8 cellular contexts compared by ENCODE assay signal in the genomic region with DNA sequence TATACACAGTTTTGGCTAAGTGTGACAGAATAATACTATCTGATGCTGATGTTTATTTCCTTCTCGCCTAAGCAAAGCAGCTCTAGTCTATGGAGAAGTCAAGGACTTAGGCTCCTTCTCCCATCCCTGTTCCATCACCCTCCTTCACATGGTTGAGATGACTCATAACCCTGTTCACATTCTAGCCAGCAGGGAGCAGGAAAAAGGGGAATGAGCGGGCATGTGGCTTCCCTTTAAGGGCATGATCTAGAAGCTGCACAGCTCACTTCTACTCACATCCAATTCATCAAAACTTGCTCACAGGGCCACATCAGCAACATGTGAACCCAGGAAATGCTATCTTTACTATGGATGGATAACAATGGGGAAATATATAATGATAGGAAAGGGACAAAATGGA. TPM values are rescaled to one million over a fixed set of nuclear protein-coding genes. Genes with fewer than 3 reads are reported as not detected.
DNase-seq lines count a peak whose midpoint lies in the region; ATAC-seq and TF ChIP-seq lines count a peak whose summit lies in the region.

No MANE protein-coding gene starts in this region.

- ATAC-seq in GM18870 (IDR thresholded peaks at IDR 0.05; ENCODE audit: unreplicated experiment) (no peak), HG03439 (IDR thresholded peaks at IDR 0.05; ENCODE audit: unreplicated experiment) (no peak), HG02938 (IDR thresholded peaks at IDR 0.05; ENCODE audit: unreplicated experiment) (no peak)

- H3T11ph ChIP-seq in H9 (ENCODE audit: low read length): no peak overlapping the region

- no peak overlapping the region for H2BK5ac ChIP-seq in H9 (ENCODE audit: insufficient read length, low read length)

- H3K14ac ChIP-seq in H9 (ENCODE audit: insufficient read depth, low read length): no peak overlapping the region

- H3K56ac ChIP-seq in H9 (ENCODE audit: insufficient read length, low read depth, low read length): no peak overlapping the region

- no peaks in the 10 kb centered on the region for H3K79me1 ChIP-seq in H9 (ENCODE audit: insufficient read depth, low read depth, low read length, poor library complexity, severe bottlenecking)

- no peak overlapping the region for H2AK5ac ChIP-seq in H9 (ENCODE audit: insufficient read length, low read length)

- no CpG with 5 or more reads among the region's 2 CpGs for WGBS in H9 (ENCODE audit: extremely low coverage, insufficient read length, low lambda C conversion rate)

- no peak overlapping the region for H4K5ac ChIP-seq in H9 (ENCODE audit: insufficient read length, low read depth, low read length)

- no peak overlapping the region for H2BK120ac ChIP-seq in H9 (ENCODE audit: low read depth, low read length, poor library complexity, severe bottlenecking)

- no peaks in the 10 kb centered on the region for H3K27me3 ChIP-seq in H9 (ENCODE audit: insufficient read depth, low read length)

- no peaks in the 10 kb centered on the region for H3K27me3 Mint-ChIP-seq in H9 (ENCODE audit: low read depth)
- no peaks in the 10 kb centered on the region for H3K27me3 Mint-ChIP-seq in activated T-helper 2 cell treated with anti-CD3 and anti-CD28 coated beads, Interferon-gamma antibody, Interleukin-2, Interleukin-4, amounts not matched to agents 10 μg/mL and 5 μg/mL and 100 μg/mL, durations not matched to agents 14 hours and 24 hours and 36 hours (ENCODE audit: low read depth)

- no peak overlapping the region for H3K4ac ChIP-seq in H9 (ENCODE audit: low read depth, low read length)

- H3K23me2 ChIP-seq in H9 (ENCODE audit: insufficient read length, low read depth, low read length, poor library complexity, severe bottlenecking): no peaks in the 10 kb centered on the region

- no peak overlapping the region for H2BK20ac ChIP-seq in H9 (ENCODE audit: low read depth, low read length, poor library complexity, severe bottlenecking)

- H3K79me2 ChIP-seq in H9 (ENCODE audit: insufficient read depth, low read length): peaks cover 1% of the 10 kb centered on the region; the same call in 1 of the 2 replicates

- intact Hi-C loops in activated T-helper 2 cell treated with anti-CD3 and anti-CD28 coated beads, Interferon-gamma antibody, Interleukin-2, Interleukin-4, amounts not matched to agents 10 μg/mL and 5 μg/mL and 100 μg/mL, durations not matched to agents 14 hours and 24 hours and 36 hours (cut with micrococcal nuclease): loop anchor here (1.0 to 5.0 kb wide), 16 partner anchors 19 to 779 kb away; partner anchors contain the start of gene ALCAM

- H3K27ac Mint-ChIP-seq in H9: peak overlapping the region in 1 of 3 experiments; percentile 61; a peak in 1 of 7 replicates
- peak overlapping the region; percentile 100 for H3K27ac Mint-ChIP-seq in activated T-helper 2 cell treated with anti-CD3 and anti-CD28 coated beads, Interferon-gamma antibody, Interleukin-2, Interleukin-4, amounts not matched to agents 10 μg/mL and 5 μg/mL and 100 μg/mL, durations not matched to agents 14 hours and 24 hours and 36 hours

- peaks cover 13 to 19% of the 10 kb centered on the region in 2 experiments for H3K4me1 Mint-ChIP-seq in H9
- H3K4me1 Mint-ChIP-seq in activated T-helper 2 cell treated with anti-CD3 and anti-CD28 coated beads, Interferon-gamma antibody, Interleukin-2, Interleukin-4, amounts not matched to agents 10 μg/mL and 5 μg/mL and 100 μg/mL, durations not matched to agents 14 hours and 24 hours and 36 hours (ENCODE audit: low read depth): peaks cover 80% of the 10 kb centered on the region

- no peaks in the 10 kb centered on the region for H3K9me3 Mint-ChIP-seq in H9
- H3K9me3 Mint-ChIP-seq in activated T-helper 2 cell treated with anti-CD3 and anti-CD28 coated beads, Interferon-gamma antibody, Interleukin-2, Interleukin-4, amounts not matched to agents 10 μg/mL and 5 μg/mL and 100 μg/mL, durations not matched to agents 14 hours and 24 hours and 36 hours: peaks cover 6% of the 10 kb centered on the region

- no peak overlapping the region for H3K4me2 ChIP-seq in H9 (ENCODE audit: insufficient read depth, insufficient read length, low read length)

- H3K4me1 ChIP-seq in H9 (ENCODE audit: insufficient read depth, low read length): no peaks in the 10 kb centered on the region

- H3K27ac ChIP-seq in H9 (ENCODE audit: insufficient read length, low read depth, low read length): no peak overlapping the region

- H2BK15ac ChIP-seq in H9 (ENCODE audit: low read depth, low read length): no peak overlapping the region

- H3K36me3 Mint-ChIP-seq in H9 (ENCODE audit: insufficient read depth in 1 of 3, low read depth in 3 of 3): peaks cover 2 to 13% (median 5%) of the 10 kb centered on the region in 3 experiments; a peak in 5 of 7 replicates
- peaks cover 73% of the 10 kb centered on the region for H3K36me3 Mint-ChIP-seq in activated T-helper 2 cell treated with anti-CD3 and anti-CD28 coated beads, Interferon-gamma antibody, Interleukin-2, Interleukin-4, amounts not matched to agents 10 μg/mL and 5 μg/mL and 100 μg/mL, durations not matched to agents 14 hours and 24 hours and 36 hours (ENCODE audit: low read depth)

- DNase-seq in 8988T: peak; percentile 8
- DNase-seq in H9: peak; percentile 41
- DNase-seq in activated T-helper 2 cell treated with anti-CD3 and anti-CD28 coated beads, Interferon-gamma antibody, Interleukin-2, Interleukin-4, amounts not matched to agents 10 μg/mL and 5 μg/mL and 100 μg/mL, durations not matched to agents 14 hours and 24 hours and 36 hours (ENCODE audit: low spot score): no peak
- DNase-seq in iPS-NIHi11 (ENCODE audit: low spot score): peak; percentile 20
- no peak for DNase-seq in RPMI8226

- H3K23ac ChIP-seq in H9 (ENCODE audit: insufficient read length, low read depth, low read length): no peak overlapping the region

- no peak overlapping the region for H3K18ac ChIP-seq in H9 (ENCODE audit: insufficient read length, low read depth, low read length)

- H4K20me1 ChIP-seq in H9 (ENCODE audit: control insufficient read depth, insufficient read depth, insufficient read length): no peaks in the 10 kb centered on the region

- H3K4me3 Mint-ChIP-seq in H9: no peak overlapping the region
- H3K4me3 Mint-ChIP-seq in activated T-helper 2 cell treated with anti-CD3 and anti-CD28 coated beads, Interferon-gamma antibody, Interleukin-2, Interleukin-4, amounts not matched to agents 10 μg/mL and 5 μg/mL and 100 μg/mL, durations not matched to agents 14 hours and 24 hours and 36 hours (ENCODE audit: low read depth): peak overlapping the region; percentile 37

- H3K9ac ChIP-seq in H9 (ENCODE audit: extremely low read depth, insufficient read length, low read length): no peak overlapping the region

- no peaks in the 10 kb centered on the region for H3K9me3 ChIP-seq in H9 (ENCODE audit: control insufficient read depth, low read depth, low read length)

- H4K91ac ChIP-seq in H9 (ENCODE audit: insufficient read length, low read depth, low read length): no peak overlapping the region

- no peak overlapping the region for H4K8ac ChIP-seq in H9 (replicated peaks; ENCODE audit: insufficient read length, low read depth, low read length)

- H2AFZ ChIP-seq in H9 (ENCODE audit: low read length): no peak overlapping the region

- no peak overlapping the region for H2BK12ac ChIP-seq in H9 (ENCODE audit: insufficient read length, low read depth, low read length)

- TF ChIP-seq CTCF in H9 (conservative IDR thresholded peaks at IDR 0.05): peak; percentile 42; the same call in 2 of the 3 replicates

RNA-seq across cellular contexts. Expression of gene CBLB, which starts 40.9 kb away (rescaled TPM):
- 22.4 and 25.7 TPM in 2 replicates for total RNA-seq in H9 (2021)
- total RNA-seq in activated T-helper 2 cell treated with anti-CD3 and anti-CD28 coated beads, Interferon-gamma antibody, Interleukin-2, Interleukin-4, amounts not matched to agents 10 μg/mL and 5 μg/mL and 100 μg/mL, durations not matched to agents 14 hours and 24 hours and 36 hours: 146 and 152 TPM in 2 replicates

Comparison
In these comparisons a context has a peak if more than half of its experiments do, and no peak if none do; other contexts are left out.
1. DNase-seq: peak in 8988T (single experiment), H9 (single experiment) and iPS-NIHi11 (single experiment); none in activated T-helper 2 cell treated with anti-CD3 and anti-CD28 coated beads, Interferon-gamma antibody, Interleukin-2, Interleukin-4, amounts not matched to agents 10 μg/mL and 5 μg/mL and 100 μg/mL, durations not matched to agents 14 hours and 24 hours and 36 hours (single experiment) and RPMI8226 (single experiment).